15 cellular contexts compared by ENCODE assay signal in genomic region chr10:90842710-90843109, GRCh38.
"Had no signal": no experiment of that assay in that cellular context is flagged by ENCODE, and none has a peak within 500 bp of the region (broad histone marks: within the 10 kb centered on the region; RNA-seq: fewer than 3 reads in every experiment).

No MANE protein-coding gene starts in this region.

- DNase-seq: cortex of kidney; dorsolateral prefrontal cortex; effector CD8-positive, alpha-beta T cell; gastrocnemius medialis; heart right ventricle; hypothalamus; mucosa of descending colon; natural killer cell; small intestine; stimulated activated CD4-positive, alpha-beta T cell treated with anti-CD3 and anti-CD28 coated beads, Interleukin-12 subunit alpha, Interleukin-12 subunit beta, amount 100 ng/mL, for 4 hours; stimulated activated naive CD4-positive, alpha-beta T cell treated with Interleukin-2 at 50 U/mL for 16 hours; trophoblast cell had no signal

- ATAC-seq: esophagus mucosa, gastrocnemius medialis, heart right ventricle, left lobe of liver, mucosa of descending colon had no signal

- H3K4me3 ChIP-seq: dorsolateral prefrontal cortex, gastrocnemius medialis, heart right ventricle, mucosa of descending colon, right atrium auricular region had no signal
